ENCODE assay signal across 8 cellular contexts in genomic region chr4:56958111-56958517, GRCh38.
DNase-seq lines count a peak whose midpoint lies in the region; ATAC-seq and TF ChIP-seq lines count a peak whose summit lies in the region.

No MANE protein-coding gene starts in this region.

- TF ChIP-seq CTCF in GM13976 (IDR thresholded peaks at IDR 0.05; ENCODE audit: borderline replicate concordance, control extremely low read depth, extremely low read depth, insufficient read depth, missing control alignments) = no peak

- H3K4me3 ChIP-seq in skin epidermis = no peak overlapping the region

- in situ Hi-C loops in GM13976 (cut with MboI; ENCODE audit: low sequenced_read_pairs, unreplicated experiment) = no loop called here

- ATAC-seq in GM18511 (IDR thresholded peaks at IDR 0.05; ENCODE audit: unreplicated experiment) = no peak

- H3K27ac ChIP-seq in skin epidermis = peak overlapping the region in 17 of 21 experiments; percentile 2 to 70 (median 42)

- peak; percentile 15 for DNase-seq in NCI-H2227 (lab: John Stamatoyannopoulos, UW; ENCODE audit: unreplicated experiment)
- DNase-seq in NCI-H2227 treated with DMSO at 0.1 percent for 48 hours (lab: John Stamatoyannopoulos, UW) = no peak
- peak; percentile 98 for DNase-seq in amniotic epithelial cell (ENCODE audit: low read depth)
- DNase-seq in hippocampal formation (lab: John Stamatoyannopoulos, UW) = peak; percentile 11 to 35
- no peak for DNase-seq in effector CD4-positive, alpha-beta T cell
- DNase-seq in GM13976 (ENCODE audit: low spot score) = no peak

Comparison
In these comparisons a context has a peak if more than half of its experiments do, and no peak if none do; other contexts are left out.
1. DNase-seq: peak in NCI-H2227 (single experiment), amniotic epithelial cell (single experiment) and hippocampal formation (2 of 2); none in NCI-H2227 treated with DMSO at 0.1 percent for 48 hours (single experiment), effector CD4-positive, alpha-beta T cell (single experiment) and GM13976 (single experiment).